16 cellular contexts compared by ENCODE assay signal in the genomic region with DNA sequence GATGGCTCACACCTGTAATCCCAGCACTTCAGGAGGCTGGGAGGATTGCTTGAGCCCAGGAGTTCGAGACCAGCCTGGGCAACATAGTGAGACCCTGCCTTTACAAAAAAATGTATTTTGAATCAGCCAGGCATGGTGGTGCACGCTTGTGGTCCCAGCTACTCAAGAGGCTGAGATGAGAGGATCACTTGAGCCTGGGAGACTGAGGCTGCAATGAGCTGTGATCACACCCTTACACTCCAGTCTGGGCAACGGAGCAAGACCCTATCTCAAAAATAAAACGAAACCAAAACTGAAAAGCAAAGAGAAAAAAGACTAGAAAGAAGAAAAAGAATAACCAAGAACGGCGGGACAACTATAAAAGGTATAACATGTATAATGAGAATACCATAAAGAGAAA. TPM values are rescaled to one million over a fixed set of nuclear protein-coding genes. Genes with fewer than 3 reads are reported as not detected.
DNase-seq lines count a peak whose midpoint lies in the region; ATAC-seq, FAIRE-seq and TF ChIP-seq lines count a peak whose summit lies in the region.
"Had no signal": no experiment of that assay in that cellular context is flagged by ENCODE, and none has a peak within 500 bp of the region (broad histone marks: within the 10 kb centered on the region; RNA-seq: fewer than 3 reads in every experiment).

No MANE protein-coding gene starts in this region.

- ATAC-seq in A549: no peak
- no peak for ATAC-seq in K562
- ATAC-seq in memory B cell (ENCODE audit: low read depth): no peak
- no peak for ATAC-seq in activated T-helper 17 cell treated with anti-CD3 and anti-CD28 coated beads, Interleukin-2, amount 50 U/mL, for 72 hours (replicated peaks)

- no peak for TF ChIP-seq RAD21 in A549 (conservative IDR thresholded peaks at IDR 0.05 in 1 of 2, IDR thresholded peaks at IDR 0.05 in 1 of 2)
- TF ChIP-seq RAD21 in K562 (CRISPR knock-in tag; conservative IDR thresholded peaks at IDR 0.05 in 1 of 2, IDR thresholded peaks at IDR 0.05 in 1 of 2): no peak

- TF ChIP-seq POLR2A in A549 (IDR thresholded peaks at IDR 0.05; ENCODE audit: low read length) (no peak), K562 (conservative IDR thresholded peaks at IDR 0.05) (no peak)

- intact Hi-C loops in K562 (cut with micrococcal nuclease): no loop called here

- H3K27ac ChIP-seq in A549 (no peak overlapping the region), HEK293 (ENCODE audit: extremely low read depth, low read depth, low read length) (no peak overlapping the region), K562 (ENCODE audit: extremely low read depth, low read depth, low read length) (no peak overlapping the region)
- H3K27ac ChIP-seq: C4-2B had no signal

- POLR2A ChIA-PET in A549 (lab: Yijun Ruan, JAX) (no interaction called here), HEK293 (lab: Yijun Ruan, JAX) (no interaction called here), K562 (lab: Yijun Ruan, JAX) (no interaction called here)

- CTCF ChIA-PET in A549 (lab: Yijun Ruan, JAX): no interaction called here
- CTCF ChIA-PET in HEK293 (lab: Yijun Ruan, JAX): interaction anchor here (0.6 to 3.4 kb wide), 4 partner anchors 8 to 121 kb away, joined by 3 to 17 read pairs (median 5); no protein-coding TSS in a partner anchor
- CTCF ChIA-PET in K562 (lab: Yijun Ruan, JAX; ENCODE audit: low intra/inter-chr PET ratio): no interaction called here

- no peak overlapping the region for H2AFZ ChIP-seq in K562 (ENCODE audit: low read depth, low read length)

- peaks cover 2% of the 10 kb centered on the region for H3K4me1 Mint-ChIP-seq in memory B cell
- no peaks in the 10 kb centered on the region for H3K4me1 Mint-ChIP-seq in activated T-helper 17 cell treated with anti-CD3 and anti-CD28 coated beads, Interleukin-2, amount 50 U/mL, for 72 hours

- FAIRE-seq in A549 (lab: Jason Lieb, UNC): no peak
- no peak for FAIRE-seq in K562 (lab: Jason Lieb, UNC)
- FAIRE-seq: A204.1 had no signal

- no peaks in the 10 kb centered on the region for H4K20me1 ChIP-seq in K562 (replicated peaks; ENCODE audit: control insufficient read depth, insufficient read depth, low read length)

- DNase-seq in A549 (ENCODE audit: low read depth in 1 of 2, low spot score in 1 of 2) (no peak), K562 (ENCODE audit: extremely low read depth in 1 of 4, low spot score in 3 of 4) (no peak), memory B cell (ENCODE audit: low spot score in 2 of 2) (no peak), NCI-H69 (lab: John Stamatoyannopoulos, UW) (no peak), H4 (ENCODE audit: low spot score) (no peak)
- DNase-seq: AML-193; CD4-positive, alpha-beta T cell; DMS153; DMS79 treated with DMSO at 0.1 percent for 48 hours; GF-D8; GOT3 had no signal

- no peaks in the 10 kb centered on the region for H3K79me2 ChIP-seq in K562 (ENCODE audit: control insufficient read depth, insufficient read depth, low read length)

- peaks cover 13% of the 10 kb centered on the region for H3K27me3 Mint-ChIP-seq in memory B cell
- peaks cover 22% of the 10 kb centered on the region for H3K27me3 Mint-ChIP-seq in activated T-helper 17 cell treated with anti-CD3 and anti-CD28 coated beads, Interleukin-2, amount 50 U/mL, for 72 hours

- TF ChIP-seq EP300 in A549 (IDR thresholded peaks at IDR 0.05) (no peak), K562 (IDR thresholded peaks at IDR 0.05; ENCODE audit: low read length) (no peak)

- TF ChIP-seq CTCF in A549 (IDR thresholded peaks at IDR 0.05) (no peak), HEK293 (tag by site-specific recombination; IDR thresholded peaks at IDR 0.05) (no peak), K562 (IDR thresholded peaks at IDR 0.05 in 2 of 3, conservative IDR thresholded peaks at IDR 0.05 in 1 of 3; ENCODE audit: insufficient read depth in 2 of 3, low read depth in 1 of 3, low read length in 3 of 3) (no peak)

- no peaks in the 10 kb centered on the region for H3K4me1 ChIP-seq in A549
- H3K4me1 ChIP-seq in HEK293 (ENCODE audit: control insufficient read depth, insufficient read depth, low read length): no peaks in the 10 kb centered on the region
- H3K4me1 ChIP-seq in K562 (replicated peaks in 1 of 2; ENCODE audit: control insufficient read depth in 2 of 2, insufficient read depth in 2 of 2, low read length in 2 of 2): no peaks in the 10 kb centered on the region
- H3K4me1 ChIP-seq: HAP-1 had no signal

- H3K9me3 ChIP-seq in A549 (no peaks in the 10 kb centered on the region), HEK293 (ENCODE audit: control insufficient read depth, insufficient read depth, low read depth, low read length) (no peaks in the 10 kb centered on the region), K562 (replicated peaks; ENCODE audit: control insufficient read depth, insufficient read depth, low read depth, low read length) (no peaks in the 10 kb centered on the region)
- H3K9me3 ChIP-seq: HAP-1 had no signal

- in situ Hi-C loops in K562 (cut with MboI): no loop called here

- no peak overlapping the region for H3K27ac Mint-ChIP-seq in memory B cell
- H3K27ac Mint-ChIP-seq in activated T-helper 17 cell treated with anti-CD3 and anti-CD28 coated beads, Interleukin-2, amount 50 U/mL, for 72 hours: no peak overlapping the region
- H3K27ac Mint-ChIP-seq: CD4-positive, alpha-beta T cell had no signal

- H3K36me3 ChIP-seq in HEK293 (ENCODE audit: control insufficient read depth in 2 of 2, insufficient read depth in 1 of 2, low read length in 2 of 2): no peaks in the 10 kb centered on the region
- no peaks in the 10 kb centered on the region for H3K36me3 ChIP-seq in K562 (ENCODE audit: control insufficient read depth, insufficient read depth, low read length)
- H3K36me3 ChIP-seq: HAP-1 had no signal

- no TSS peak for BruUV-seq in K562 (replicated peaks; lab: Mats Ljungman, UMichigan)

- H3K4me3 Mint-ChIP-seq in memory B cell: peak overlapping the region; percentile 11
- H3K4me3 Mint-ChIP-seq in activated T-helper 17 cell treated with anti-CD3 and anti-CD28 coated beads, Interleukin-2, amount 50 U/mL, for 72 hours: no peak overlapping the region
- H3K4me3 Mint-ChIP-seq: CD4-positive, alpha-beta T cell had no signal

- no peak overlapping the region for H3K9ac ChIP-seq in K562 (ENCODE audit: insufficient read depth in 1 of 2, low read depth in 2 of 2, low read length in 2 of 2)

- peak overlapping the region; percentile 38; the same call in 2 of the 3 replicates for H3K4me2 ChIP-seq in A549
- 0 out of 2 replicates have a peak overlapping the region, but pooled peaks have one; percentile 6 for H3K4me2 ChIP-seq in K562 (ENCODE audit: insufficient read depth, low read length)

- peaks cover 24 to 38% of the 10 kb centered on the region in 2 experiments for H3K27me3 ChIP-seq in K562 (ENCODE audit: control insufficient read depth in 2 of 2, insufficient read depth in 2 of 2, low read length in 2 of 2)

- 47% methylated on average over 6 of the region's 6 CpGs for WGBS in A549 (ENCODE audit: missing lambda C conversion rate)
- 2% methylated on average over 6 of the region's 6 CpGs for WGBS in K562 (ENCODE audit: insufficient coverage, low coverage, missing lambda C conversion rate)

- H3K4me3 ChIP-seq in A549 (no peak overlapping the region), HEK293 (ENCODE audit: low read depth, low read length) (no peak overlapping the region), K562 (no peak overlapping the region)
- H3K4me3 ChIP-seq: HAP-1 had no signal

- H3K9me3 Mint-ChIP-seq in memory B cell: no peaks in the 10 kb centered on the region
- H3K9me3 Mint-ChIP-seq in activated T-helper 17 cell treated with anti-CD3 and anti-CD28 coated beads, Interleukin-2, amount 50 U/mL, for 72 hours: no peaks in the 10 kb centered on the region
- H3K9me3 Mint-ChIP-seq: CD4-positive, alpha-beta T cell had no signal

- no peaks in the 10 kb centered on the region for H3K9me1 ChIP-seq in K562 (ENCODE audit: control insufficient read depth, insufficient read depth, low read length)

- no peaks in the 10 kb centered on the region for H3K36me3 Mint-ChIP-seq in memory B cell
- no peaks in the 10 kb centered on the region for H3K36me3 Mint-ChIP-seq in activated T-helper 17 cell treated with anti-CD3 and anti-CD28 coated beads, Interleukin-2, amount 50 U/mL, for 72 hours (ENCODE audit: low read depth)

TF ChIP-seq in A549, 52 proteins besides CTCF, POLR2A, EP300 and RAD21 (continues in another document):
- no peak for TF ChIP-seq SMC3 (IDR thresholded peaks at IDR 0.05)
- no peak for TF ChIP-seq HDAC2 (IDR thresholded peaks at IDR 0.05)
- TF ChIP-seq JUNB (IDR thresholded peaks at IDR 0.05): no peak

TF ChIP-seq in HEK293, 187 proteins besides CTCF, POLR2A, EP300 and RAD21 (continues in another document):
- TF ChIP-seq SP3 (tag by site-specific recombination; IDR thresholded peaks at IDR 0.05): no peak

TF ChIP-seq in K562, 482 proteins besides CTCF, POLR2A, EP300 and RAD21 (continues in another document):
- TF ChIP-seq BCOR (IDR thresholded peaks at IDR 0.05): peak; percentile 64; the same call in 1 of the 2 replicates
- no peak for TF ChIP-seq ZNF311 (CRISPR knock-in tag; IDR thresholded peaks at IDR 0.05)

RNA-seq across cellular contexts. Expression of a gene that starts 15.4 kb away (rescaled TPM):
- polyA plus RNA-seq in A549 (2011; rRNA removed) (0.26 and 0.37 TPM in 2 replicates), A549 (2017; fragmentation: RNase III; extraction: RNeasy Plus Mini Kit Qiagen cat#74134 plus additional on column Dnase treatment) (0.21 to 0.32 TPM (median 0.28 TPM) in 3 replicates), K562 (2011; rRNA removed) (0.04 and 0.09 TPM in 2 replicates), K562 (2014; fragmentation: Illumina TruSeq; extraction: Trizol) (not detected in 2 replicates), K562 (2014; fragmentation: Nextera tagmentation; extraction: Ambion mirVana) (under 1 TPM; 0.03 to 0.06 TPM), K562 (2014; rRNA removed) (0.05 TPM in 1 of 2 replicates, not detected in the other)
- 0.13 TPM in 2 replicates for polyA plus RNA-seq in A549 (2012; cell fraction: cytosol; rRNA removed)
- polyA plus RNA-seq in A549 (2012; cell fraction: nucleus; rRNA removed): 0.40 and 0.43 TPM in 2 replicates
- 0.54 and 0.58 TPM in 2 replicates for polyA minus RNA-seq in A549 (2011; rRNA and poly(A)+ RNA removed)
- 0.18 and 0.23 TPM in 2 replicates for total RNA-seq in K562 (2011; cell fraction: chromatin; rRNA removed; ENCODE audit: low replicate concordance)
- not detected in 2 replicates for total RNA-seq in K562 (2011; cell fraction: nucleolus; rRNA removed)
- total RNA-seq in K562 (2011; cell fraction: nucleoplasm; rRNA removed): 0.15 TPM in 1 of 2 replicates, not detected in the other
- total RNA-seq in K562 (2014; rRNA removed) (not detected in 2 replicates), K562 (2014; rRNA removed; fragmentation: Illumina TruSeq; extraction: Trizol) (not detected in 2 replicates), K562 (2015; rRNA removed; fragmentation: Illumina TruSeq; extraction: Trizol) (0.04 TPM in 1 of 2 replicates, not detected in the other), K562 (2021) (0.02 and 0.04 TPM in 2 replicates)
- polyA plus RNA-seq in K562 (2011; cell fraction: cytosol; rRNA removed): 0.01 TPM in 1 of 2 replicates, not detected in the other
- 0.08 and 0.09 TPM in 2 replicates for polyA plus RNA-seq in K562 (2011; cell fraction: nucleus; rRNA removed)
- polyA plus RNA-seq in K562 (2012): 0.09 and 0.24 TPM in 2 replicates
- 0.07 and 0.18 TPM in 2 replicates for polyA minus RNA-seq in K562 (2011; rRNA and poly(A)+ RNA removed)
- polyA minus RNA-seq in K562 (2011; cell fraction: cytosol; rRNA and poly(A)+ RNA removed): not detected in 2 replicates
- 0.13 and 0.22 TPM in 2 replicates for polyA minus RNA-seq in K562 (2011; cell fraction: nucleus; rRNA and poly(A)+ RNA removed)
- under 1 TPM; 0.32 to 0.48 TPM for total RNA-seq in activated T-helper 17 cell treated with anti-CD3 and anti-CD28 coated beads, Interleukin-2, amount 50 U/mL, for 72 hours
- total RNA-seq in H4 (2014; rRNA removed; shearing (Covaris generic)): 0.37 and 0.97 TPM in 2 replicates
